Comparison of ENCODE assay signal across 24 cellular contexts in genomic region chr11:87604350-87604749, GRCh38.
DNase-seq lines count a peak whose midpoint lies in the region; ATAC-seq, FAIRE-seq and TF ChIP-seq lines count a peak whose summit lies in the region.
"Had no signal": no experiment of that assay in that cellular context is flagged by ENCODE, and none has a peak within 500 bp of the region (broad histone marks: within the 10 kb centered on the region; RNA-seq: fewer than 3 reads in every experiment).

No MANE protein-coding gene starts in this region.

- no peak overlapping the region for H3K4me3 Mint-ChIP-seq in astrocyte (ENCODE audit: unreplicated experiment)
- H3K4me3 Mint-ChIP-seq: B cell, CD14-positive monocyte had no signal

- no peaks in the 10 kb centered on the region for H3K36me3 ChIP-seq in left ventricle myocardium inferior
- no peaks in the 10 kb centered on the region for H3K36me3 ChIP-seq in astrocyte (ENCODE audit: insufficient read depth, low read length)
- no peaks in the 10 kb centered on the region for H3K36me3 ChIP-seq in aorta (ENCODE audit: control insufficient read depth in 1 of 2, insufficient read depth in 2 of 2, low read length in 1 of 2)
- no peaks in the 10 kb centered on the region for H3K36me3 ChIP-seq in brain microvascular endothelial cell (replicated peaks)
- H3K36me3 ChIP-seq: SJSA1 had no signal

- no peaks in the 10 kb centered on the region for H3K79me2 ChIP-seq in astrocyte (ENCODE audit: insufficient read depth, low read length)

- TF ChIP-seq CTCF in left ventricle myocardium inferior (IDR thresholded peaks at IDR 0.05; ENCODE audit: borderline replicate concordance) (no peak), astrocyte (IDR thresholded peaks at IDR 0.05; ENCODE audit: insufficient read depth, low read depth, low read length) (no peak), foreskin keratinocyte (conservative IDR thresholded peaks at IDR 0.05) (no peak), brain microvascular endothelial cell (IDR thresholded peaks at IDR 0.05; ENCODE audit: low read depth, low read length, missing control alignments) (no peak)

- no peak for FAIRE-seq in astrocyte (lab: Jason Lieb, UNC)
- FAIRE-seq: A204.1, D721Med, GM19239, H54, HepG2 had no signal

- intact Hi-C loops in left cardiac atrium (cut with DNase I) (no loop called here), left ventricle myocardium inferior (cut with micrococcal nuclease) (no loop called here), aorta (cut with DNase I) (no loop called here)

- no peaks in the 10 kb centered on the region for H3K4me1 ChIP-seq in left ventricle myocardium inferior
- no peaks in the 10 kb centered on the region for H3K4me1 ChIP-seq in astrocyte (ENCODE audit: insufficient read depth, low read length)
- peaks cover 6% of the 10 kb centered on the region for H3K4me1 ChIP-seq in foreskin keratinocyte
- peaks cover 4 to 6% of the 10 kb centered on the region in 2 donors for H3K4me1 ChIP-seq in aorta (ENCODE audit: control insufficient read depth in 1 of 2, insufficient read depth in 2 of 2, low read length in 2 of 2)
- H3K4me1 ChIP-seq: SJSA1 had no signal

- H4K20me1 ChIP-seq in astrocyte (ENCODE audit: insufficient read depth, low read length) = no peaks in the 10 kb centered on the region

- in situ Hi-C loops in brain microvascular endothelial cell (cut with HindIII; ENCODE audit: low pct_ligation_motif_present, low sequenced_read_pairs) = no loop called here

- no peaks in the 10 kb centered on the region for H3K27me3 Mint-ChIP-seq in astrocyte (ENCODE audit: low read depth, unreplicated experiment)
- H3K27me3 Mint-ChIP-seq: B cell had no signal

- H3K9ac ChIP-seq in astrocyte (ENCODE audit: low read length) = no peak overlapping the region

- no peak overlapping the region for H2AFZ ChIP-seq in astrocyte (ENCODE audit: low read depth, low read length)

- DNase-seq in left cardiac atrium = no peak
- no peak for DNase-seq in left ventricle myocardium inferior
- no peak for DNase-seq in astrocyte (ENCODE audit: low read depth)
- peak; percentile 31 to 60 for DNase-seq in foreskin keratinocyte
- no peak for DNase-seq in aorta
- DNase-seq in brain microvascular endothelial cell = no peak
- DNase-seq: EL, GF-D8, KBM-7, NCI-H1092, NCI-H1436 treated with DMSO at 0.1 percent for 48 hours, NCI-H1930, NCI-H226, NCI-H510A treated with DMSO at 0.1 percent for 48 hours, NCI-H748 treated with DMSO at 0.1 percent for 48 hours had no signal

- H3K36me3 Mint-ChIP-seq in astrocyte (ENCODE audit: low read depth, unreplicated experiment) = no peaks in the 10 kb centered on the region
- H3K36me3 Mint-ChIP-seq: CD14-positive monocyte had no signal

- peak; percentile 14 to 27 for ATAC-seq in left cardiac atrium
- peak; percentile 66 for ATAC-seq in foreskin keratinocyte
- ATAC-seq in aorta (ENCODE audit: low FRiP score) = peak; percentile 11
- ATAC-seq in HG03039 (IDR thresholded peaks at IDR 0.05; ENCODE audit: unreplicated experiment) = no peak
- ATAC-seq: HepG2 had no signal

- H3K27ac Mint-ChIP-seq in astrocyte (ENCODE audit: unreplicated experiment) = peak overlapping the region; percentile 62
- H3K27ac Mint-ChIP-seq: B cell, CD14-positive monocyte had no signal

- H3K9me3 Mint-ChIP-seq in astrocyte (ENCODE audit: unreplicated experiment) = no peaks in the 10 kb centered on the region

- no peak overlapping the region for H3K27ac ChIP-seq in left ventricle myocardium inferior (replicated peaks)
- no peak overlapping the region for H3K27ac ChIP-seq in astrocyte (ENCODE audit: low read depth, low read length)
- H3K27ac ChIP-seq in foreskin keratinocyte = no peak overlapping the region
- peak overlapping the region in 1 of 2 donors; percentile 32 for H3K27ac ChIP-seq in aorta (ENCODE audit: low read depth in 1 of 2, low read length in 2 of 2)
- H3K27ac ChIP-seq in brain microvascular endothelial cell = no peak overlapping the region
- H3K27ac ChIP-seq: SJSA1 had no signal

- H3K4me3 ChIP-seq in left ventricle myocardium inferior = no peak overlapping the region
- H3K4me3 ChIP-seq in astrocyte (ENCODE audit: insufficient read depth, low read depth, low read length) = no peak overlapping the region
- no peak overlapping the region for H3K4me3 ChIP-seq in aorta (ENCODE audit: low read length in 2 of 2)
- no peak overlapping the region for H3K4me3 ChIP-seq in brain microvascular endothelial cell (ENCODE audit: low read depth, low read length)
- H3K4me3 ChIP-seq: SJSA1 had no signal

- H3K4me1 Mint-ChIP-seq in astrocyte (ENCODE audit: low read depth, unreplicated experiment) = peaks cover 2% of the 10 kb centered on the region
- H3K4me1 Mint-ChIP-seq: B cell, CD14-positive monocyte had no signal

- H3K27me3 ChIP-seq in left ventricle myocardium inferior (ENCODE audit: low read depth) = no peaks in the 10 kb centered on the region
- no peaks in the 10 kb centered on the region for H3K27me3 ChIP-seq in astrocyte (ENCODE audit: insufficient read depth, low read length)
- H3K27me3 ChIP-seq in foreskin keratinocyte = no peaks in the 10 kb centered on the region
- no peaks in the 10 kb centered on the region for H3K27me3 ChIP-seq in aorta (ENCODE audit: control insufficient read depth in 1 of 2, insufficient read depth in 2 of 2, low read length in 1 of 2)
- H3K27me3 ChIP-seq in brain microvascular endothelial cell (replicated peaks) = no peaks in the 10 kb centered on the region
- H3K27me3 ChIP-seq: SJSA1 had no signal

- H3K4me2 ChIP-seq in astrocyte (ENCODE audit: low read length) = no peak overlapping the region

- H3K9me3 ChIP-seq in left ventricle myocardium inferior (replicated peaks) = no peaks in the 10 kb centered on the region
- no peaks in the 10 kb centered on the region for H3K9me3 ChIP-seq in astrocyte (ENCODE audit: insufficient read depth, low read depth, low read length)
- no peaks in the 10 kb centered on the region for H3K9me3 ChIP-seq in aorta (ENCODE audit: control insufficient read depth, low read length)
- H3K9me3 ChIP-seq: SJSA1 had no signal

Comparison
In these comparisons a context has a peak if more than half of its experiments do, and no peak if none do; other contexts are left out.
1. DNase-seq: peak in foreskin keratinocyte (2 of 2); none in left cardiac atrium (single experiment), left ventricle myocardium inferior (single experiment), astrocyte (single experiment), aorta (0 of 2) and brain microvascular endothelial cell (single experiment).